ENCODE assay signal across 14 cellular contexts in genomic region chr7:4204530-4205165, GRCh38.
DNase-seq lines count a peak whose midpoint lies in the region; ATAC-seq and TF ChIP-seq lines count a peak whose summit lies in the region.
"Had no signal": no experiment of that assay in that cellular context is flagged by ENCODE, and none has a peak within 500 bp of the region (broad histone marks: within the 10 kb centered on the region; RNA-seq: fewer than 3 reads in every experiment).

No MANE protein-coding gene starts in this region.

- intact Hi-C loops in activated naive CD4-positive, alpha-beta T cell treated with anti-CD3 and anti-CD28 coated beads for 36 hours (cut with micrococcal nuclease) = no loop called here
- intact Hi-C loops in naive thymus-derived CD4-positive, alpha-beta T cell (cut with micrococcal nuclease) = no loop called here
- intact Hi-C loops in left colon (cut with DNase I, micrococcal nuclease) = no loop called here

- POLR2A ChIA-PET in naive thymus-derived CD4-positive, alpha-beta T cell (lab: Charles Lee) = no interaction called here

- H3K27ac Mint-ChIP-seq in activated naive CD4-positive, alpha-beta T cell treated with anti-CD3 and anti-CD28 coated beads for 36 hours = no peak overlapping the region
- H3K27ac Mint-ChIP-seq in activated naive CD4-positive, alpha-beta T cell treated with anti-CD3 and anti-CD28 coated beads, Interleukin-2, amount 50 U/mL, for 24 hours = peak overlapping the region; percentile 36
- H3K27ac Mint-ChIP-seq in naive thymus-derived CD4-positive, alpha-beta T cell = peak overlapping the region in 4 of 9 donors; percentile 72 to 89 (median 80)
- H3K27ac Mint-ChIP-seq: activated B cell treated with CpG ODN at 0.5 μM for 24 hours had no signal

- no peaks in the 10 kb centered on the region for H3K27me3 Mint-ChIP-seq in activated naive CD4-positive, alpha-beta T cell treated with anti-CD3 and anti-CD28 coated beads for 36 hours (ENCODE audit: low read depth)
- H3K27me3 Mint-ChIP-seq in activated naive CD4-positive, alpha-beta T cell treated with anti-CD3 and anti-CD28 coated beads, Interleukin-2, amount 50 U/mL, for 24 hours = no peaks in the 10 kb centered on the region
- no peaks in the 10 kb centered on the region for H3K27me3 Mint-ChIP-seq in naive thymus-derived CD4-positive, alpha-beta T cell
- H3K27me3 Mint-ChIP-seq: activated B cell treated with CpG ODN at 0.5 μM for 24 hours had no signal

- no peaks in the 10 kb centered on the region for H3K36me3 Mint-ChIP-seq in activated naive CD4-positive, alpha-beta T cell treated with anti-CD3 and anti-CD28 coated beads for 36 hours (ENCODE audit: low read depth)
- H3K36me3 Mint-ChIP-seq in activated naive CD4-positive, alpha-beta T cell treated with anti-CD3 and anti-CD28 coated beads, Interleukin-2, amount 50 U/mL, for 24 hours = no peaks in the 10 kb centered on the region
- no peaks in the 10 kb centered on the region for H3K36me3 Mint-ChIP-seq in naive thymus-derived CD4-positive, alpha-beta T cell

- peak; percentile 50 for DNase-seq in activated naive CD4-positive, alpha-beta T cell treated with Interleukin-2 at 50 U/mL for 16 hours
- no peak for DNase-seq in activated naive CD4-positive, alpha-beta T cell treated with anti-CD3 and anti-CD28 coated beads for 36 hours
- DNase-seq in naive thymus-derived CD4-positive, alpha-beta T cell = peak in 2 of 9 donors; percentile 30 to 38
- DNase-seq in stimulated activated naive CD4-positive, alpha-beta T cell treated with Interleukin-2 at 50 U/mL for 16 hours (lab: John Stamatoyannopoulos, UW) = peak; percentile 77
- no peak for DNase-seq in left colon
- DNase-seq in NCI-H2029 treated with DMSO at 0.1 percent for 48 hours (lab: John Stamatoyannopoulos, UW) = no peak
- no peak for DNase-seq in coronary artery (ENCODE audit: low spot score)
- DNase-seq: activated B cell treated with CpG ODN at 0.5 μM for 24 hours, anterior cingulate cortex, DND-41, MG63, NCI-H526 treated with DMSO at 0.1 percent for 48 hours, SJCRH30 had no signal

- no peaks in the 10 kb centered on the region for H3K4me1 ChIP-seq in naive thymus-derived CD4-positive, alpha-beta T cell (ENCODE audit: control insufficient read depth in 2 of 2, insufficient read depth in 2 of 2, low read length in 2 of 2)
- H3K4me1 ChIP-seq: SJCRH30 had no signal

- H3K9me3 Mint-ChIP-seq in activated naive CD4-positive, alpha-beta T cell treated with anti-CD3 and anti-CD28 coated beads for 36 hours = no peaks in the 10 kb centered on the region
- no peaks in the 10 kb centered on the region for H3K9me3 Mint-ChIP-seq in activated naive CD4-positive, alpha-beta T cell treated with anti-CD3 and anti-CD28 coated beads, Interleukin-2, amount 50 U/mL, for 24 hours
- no peaks in the 10 kb centered on the region for H3K9me3 Mint-ChIP-seq in naive thymus-derived CD4-positive, alpha-beta T cell
- H3K9me3 Mint-ChIP-seq: activated B cell treated with CpG ODN at 0.5 μM for 24 hours had no signal

- no peak overlapping the region for H3K4me3 Mint-ChIP-seq in activated naive CD4-positive, alpha-beta T cell treated with anti-CD3 and anti-CD28 coated beads for 36 hours
- H3K4me3 Mint-ChIP-seq in activated naive CD4-positive, alpha-beta T cell treated with anti-CD3 and anti-CD28 coated beads, Interleukin-2, amount 50 U/mL, for 24 hours = peak overlapping the region; percentile 66
- peak overlapping the region in 3 of 10 donors; percentile 73 to 89 (median 85) for H3K4me3 Mint-ChIP-seq in naive thymus-derived CD4-positive, alpha-beta T cell
- H3K4me3 Mint-ChIP-seq: activated B cell treated with CpG ODN at 0.5 μM for 24 hours had no signal

- H3K4me1 Mint-ChIP-seq in activated naive CD4-positive, alpha-beta T cell treated with anti-CD3 and anti-CD28 coated beads for 36 hours (ENCODE audit: low read depth) = no peaks in the 10 kb centered on the region
- H3K4me1 Mint-ChIP-seq in activated naive CD4-positive, alpha-beta T cell treated with anti-CD3 and anti-CD28 coated beads, Interleukin-2, amount 50 U/mL, for 24 hours = peaks cover 11% of the 10 kb centered on the region
- peaks cover 0 to 9% (median 0%) of the 10 kb centered on the region in 7 donors for H3K4me1 Mint-ChIP-seq in naive thymus-derived CD4-positive, alpha-beta T cell
- H3K4me1 Mint-ChIP-seq: activated B cell treated with CpG ODN at 0.5 μM for 24 hours had no signal

- H3K27ac ChIP-seq in naive thymus-derived CD4-positive, alpha-beta T cell (ENCODE audit: low read depth, low read length) = peak overlapping the region; percentile 29
- no peak overlapping the region for H3K27ac ChIP-seq in coronary artery
- H3K27ac ChIP-seq: SJCRH30 had no signal

- H3K36me3 ChIP-seq in naive thymus-derived CD4-positive, alpha-beta T cell (ENCODE audit: control insufficient read depth in 2 of 3, insufficient read depth in 3 of 3, low read length in 3 of 3) = no peaks in the 10 kb centered on the region
- H3K36me3 ChIP-seq: MG63, SJCRH30 had no signal

- ATAC-seq in naive thymus-derived CD4-positive, alpha-beta T cell = peak; percentile 81
- no peak for ATAC-seq in left colon

- TF ChIP-seq CTCF in coronary artery (IDR thresholded peaks at IDR 0.05) = no peak

- H3K27me3 ChIP-seq in naive thymus-derived CD4-positive, alpha-beta T cell (ENCODE audit: control insufficient read depth in 2 of 2, insufficient read depth in 2 of 2, low read length in 2 of 2) = no peaks in the 10 kb centered on the region
- H3K27me3 ChIP-seq: MG63, SJCRH30 had no signal

- no peaks in the 10 kb centered on the region for H3K9me3 ChIP-seq in naive thymus-derived CD4-positive, alpha-beta T cell (ENCODE audit: control insufficient read depth in 2 of 3, low read length in 3 of 3)
- H3K9me3 ChIP-seq: MG63, SJCRH30 had no signal

- CTCF ChIA-PET in activated naive CD4-positive, alpha-beta T cell treated with anti-CD3 and anti-CD28 coated beads for 36 hours (lab: Charles Lee) = no interaction called here
- CTCF ChIA-PET in naive thymus-derived CD4-positive, alpha-beta T cell (lab: Charles Lee) = no interaction called here

- no peak overlapping the region for H3K4me3 ChIP-seq in naive thymus-derived CD4-positive, alpha-beta T cell (ENCODE audit: low read length)
- H3K4me3 ChIP-seq in coronary artery = no peak overlapping the region
- H3K4me3 ChIP-seq: MG63, SJCRH30 had no signal

Comparison
In these comparisons a context has a peak if more than half of its experiments do, and no peak if none do; other contexts are left out.
1. DNase-seq: peak in activated naive CD4-positive, alpha-beta T cell treated with Interleukin-2 at 50 U/mL for 16 hours (single experiment) and stimulated activated naive CD4-positive, alpha-beta T cell treated with Interleukin-2 at 50 U/mL for 16 hours (single experiment); none in activated naive CD4-positive, alpha-beta T cell treated with anti-CD3 and anti-CD28 coated beads for 36 hours (single experiment), left colon (0 of 2), NCI-H2029 treated with DMSO at 0.1 percent for 48 hours (single experiment) and coronary artery (single experiment).